ENCODE assay signal across 2 cellular contexts in the genomic region with DNA sequence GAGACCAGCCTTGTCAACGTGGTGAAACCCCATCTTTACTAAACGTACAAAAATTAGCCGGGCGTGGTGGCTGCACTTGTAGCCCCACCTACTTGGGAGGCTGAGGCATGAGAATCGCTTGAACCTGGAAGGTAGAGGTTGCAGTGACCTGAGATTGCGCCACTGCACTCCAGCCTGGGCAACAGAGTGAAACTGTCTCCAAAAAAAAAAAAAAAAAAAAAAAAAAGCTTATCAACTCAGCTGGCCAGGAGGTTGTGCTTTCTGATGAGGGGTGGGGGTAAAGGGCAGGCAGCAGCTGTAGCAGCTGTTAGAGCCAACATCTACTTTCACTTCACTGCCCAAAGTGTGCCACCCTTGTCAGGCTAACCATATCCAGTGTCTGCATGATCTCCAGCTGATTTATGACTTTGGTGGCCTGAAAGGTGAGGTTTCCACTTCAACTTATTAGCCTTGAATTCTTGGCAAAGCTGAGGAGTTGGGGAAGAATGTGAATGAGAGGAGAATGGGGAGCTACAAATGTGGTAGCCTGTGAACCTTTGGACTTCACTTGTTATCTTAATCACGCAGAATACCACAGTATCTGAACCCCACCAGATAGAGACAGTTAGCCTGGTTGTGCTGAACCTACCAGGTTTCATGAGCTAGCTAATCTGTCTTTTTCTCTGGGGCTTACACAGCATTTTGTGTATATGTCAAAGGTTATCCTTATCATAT.
A peak's percentile ranks its signal among the peaks of the same experiment; 100 is the strongest.
TF ChIP-seq lines count a peak whose summit lies in the region.

No MANE protein-coding gene starts in this region.

TF ChIP-seq in A549, 52 proteins besides CTCF, POLR2A, EP300 and RAD21 (continued from another document):
- TF ChIP-seq, protein P1, sequence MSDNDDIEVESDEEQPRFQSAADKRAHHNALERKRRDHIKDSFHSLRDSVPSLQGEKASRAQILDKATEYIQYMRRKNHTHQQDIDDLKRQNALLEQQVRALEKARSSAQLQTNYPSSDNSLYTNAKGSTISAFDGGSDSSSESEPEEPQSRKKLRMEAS (IDR thresholded peaks at IDR 0.05): peak; percentile 50; the same call in 1 of the 2 replicates
- TF ChIP-seq, protein P2, sequence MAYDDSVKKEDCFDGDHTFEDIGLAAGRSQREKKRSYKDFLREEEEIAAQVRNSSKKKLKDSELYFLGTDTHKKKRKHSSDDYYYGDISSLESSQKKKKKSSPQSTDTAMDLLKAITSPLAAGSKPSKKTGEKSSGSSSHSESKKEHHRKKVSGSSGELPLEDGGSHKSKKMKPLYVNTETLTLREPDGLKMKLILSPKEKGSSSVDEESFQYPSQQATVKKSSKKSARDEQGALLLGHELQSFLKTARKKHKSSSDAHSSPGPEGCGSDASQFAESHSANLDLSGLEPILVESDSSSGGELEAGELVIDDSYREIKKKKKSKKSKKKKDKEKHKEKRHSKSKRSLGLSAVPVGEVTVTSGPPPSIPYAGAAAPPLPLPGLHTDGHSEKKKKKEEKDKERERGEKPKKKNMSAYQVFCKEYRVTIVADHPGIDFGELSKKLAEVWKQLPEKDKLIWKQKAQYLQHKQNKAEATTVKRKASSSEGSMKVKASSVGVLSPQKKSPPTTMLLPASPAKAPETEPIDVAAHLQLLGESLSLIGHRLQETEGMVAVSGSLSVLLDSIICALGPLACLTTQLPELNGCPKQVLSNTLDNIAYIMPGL (CRISPR knock-in tag; IDR thresholded peaks at IDR 0.05; ENCODE audit: borderline replicate concordance): no peak
- peak; percentile 61 to 84; a peak in 3 of 4 replicates for TF ChIP-seq CEBPB (IDR thresholded peaks at IDR 0.05)
- TF ChIP-seq HOXA7 (CRISPR knock-in tag; IDR thresholded peaks at IDR 0.05): no peak

TF ChIP-seq in liver, 16 proteins besides CTCF, POLR2A, EP300 and RAD21 (continued from another document):
- TF ChIP-seq, protein P3, sequence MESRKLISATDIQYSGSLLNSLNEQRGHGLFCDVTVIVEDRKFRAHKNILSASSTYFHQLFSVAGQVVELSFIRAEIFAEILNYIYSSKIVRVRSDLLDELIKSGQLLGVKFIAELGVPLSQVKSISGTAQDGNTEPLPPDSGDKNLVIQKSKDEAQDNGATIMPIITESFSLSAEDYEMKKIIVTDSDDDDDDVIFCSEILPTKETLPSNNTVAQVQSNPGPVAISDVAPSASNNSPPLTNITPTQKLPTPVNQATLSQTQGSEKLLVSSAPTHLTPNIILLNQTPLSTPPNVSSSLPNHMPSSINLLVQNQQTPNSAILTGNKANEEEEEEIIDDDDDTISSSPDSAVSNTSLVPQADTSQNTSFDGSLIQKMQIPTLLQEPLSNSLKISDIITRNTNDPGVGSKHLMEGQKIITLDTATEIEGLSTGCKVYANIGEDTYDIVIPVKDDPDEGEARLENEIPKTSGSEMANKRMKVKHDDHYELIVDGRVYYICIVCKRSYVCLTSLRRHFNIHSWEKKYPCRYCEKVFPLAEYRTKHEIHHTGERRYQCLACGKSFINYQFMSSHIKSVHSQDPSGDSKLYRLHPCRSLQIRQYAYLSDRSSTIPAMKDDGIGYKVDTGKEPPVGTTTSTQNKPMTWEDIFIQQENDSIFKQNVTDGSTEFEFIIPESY (IDR thresholded peaks at IDR 0.05): peak; percentile 51
- TF ChIP-seq HNF4G (IDR thresholded peaks at IDR 0.05) (peak; percentile 76), HNF4A (conservative IDR thresholded peaks at IDR 0.05) (peak; percentile 91 to 92), FOXA2 (IDR thresholded peaks at IDR 0.05) (peak; percentile 53), FOXA1 (IDR thresholded peaks at IDR 0.05) (peak; percentile 35), SP1 (IDR thresholded peaks at IDR 0.05) (peak; percentile 95), YY1 (IDR thresholded peaks at IDR 0.05) (peak; percentile 66), EGR1 (IDR thresholded peaks at IDR 0.05; ENCODE audit: low read depth in 2 of 2) (no peak), JUND (IDR thresholded peaks at IDR 0.05) (peak; percentile 27 to 68)
- TF ChIP-seq, protein P4, sequence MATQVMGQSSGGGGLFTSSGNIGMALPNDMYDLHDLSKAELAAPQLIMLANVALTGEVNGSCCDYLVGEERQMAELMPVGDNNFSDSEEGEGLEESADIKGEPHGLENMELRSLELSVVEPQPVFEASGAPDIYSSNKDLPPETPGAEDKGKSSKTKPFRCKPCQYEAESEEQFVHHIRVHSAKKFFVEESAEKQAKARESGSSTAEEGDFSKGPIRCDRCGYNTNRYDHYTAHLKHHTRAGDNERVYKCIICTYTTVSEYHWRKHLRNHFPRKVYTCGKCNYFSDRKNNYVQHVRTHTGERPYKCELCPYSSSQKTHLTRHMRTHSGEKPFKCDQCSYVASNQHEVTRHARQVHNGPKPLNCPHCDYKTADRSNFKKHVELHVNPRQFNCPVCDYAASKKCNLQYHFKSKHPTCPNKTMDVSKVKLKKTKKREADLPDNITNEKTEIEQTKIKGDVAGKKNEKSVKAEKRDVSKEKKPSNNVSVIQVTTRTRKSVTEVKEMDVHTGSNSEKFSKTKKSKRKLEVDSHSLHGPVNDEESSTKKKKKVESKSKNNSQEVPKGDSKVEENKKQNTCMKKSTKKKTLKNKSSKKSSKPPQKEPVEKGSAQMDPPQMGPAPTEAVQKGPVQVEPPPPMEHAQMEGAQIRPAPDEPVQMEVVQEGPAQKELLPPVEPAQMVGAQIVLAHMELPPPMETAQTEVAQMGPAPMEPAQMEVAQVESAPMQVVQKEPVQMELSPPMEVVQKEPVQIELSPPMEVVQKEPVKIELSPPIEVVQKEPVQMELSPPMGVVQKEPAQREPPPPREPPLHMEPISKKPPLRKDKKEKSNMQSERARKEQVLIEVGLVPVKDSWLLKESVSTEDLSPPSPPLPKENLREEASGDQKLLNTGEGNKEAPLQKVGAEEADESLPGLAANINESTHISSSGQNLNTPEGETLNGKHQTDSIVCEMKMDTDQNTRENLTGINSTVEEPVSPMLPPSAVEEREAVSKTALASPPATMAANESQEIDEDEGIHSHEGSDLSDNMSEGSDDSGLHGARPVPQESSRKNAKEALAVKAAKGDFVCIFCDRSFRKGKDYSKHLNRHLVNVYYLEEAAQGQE (IDR thresholded peaks at IDR 0.05): no peak
- TF ChIP-seq, protein P5, sequence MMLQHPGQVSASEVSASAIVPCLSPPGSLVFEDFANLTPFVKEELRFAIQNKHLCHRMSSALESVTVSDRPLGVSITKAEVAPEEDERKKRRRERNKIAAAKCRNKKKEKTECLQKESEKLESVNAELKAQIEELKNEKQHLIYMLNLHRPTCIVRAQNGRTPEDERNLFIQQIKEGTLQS (IDR thresholded peaks at IDR 0.05): peak; percentile 4
